Comparison of ENCODE assay signal across 1 cellular context in the genomic region with DNA sequence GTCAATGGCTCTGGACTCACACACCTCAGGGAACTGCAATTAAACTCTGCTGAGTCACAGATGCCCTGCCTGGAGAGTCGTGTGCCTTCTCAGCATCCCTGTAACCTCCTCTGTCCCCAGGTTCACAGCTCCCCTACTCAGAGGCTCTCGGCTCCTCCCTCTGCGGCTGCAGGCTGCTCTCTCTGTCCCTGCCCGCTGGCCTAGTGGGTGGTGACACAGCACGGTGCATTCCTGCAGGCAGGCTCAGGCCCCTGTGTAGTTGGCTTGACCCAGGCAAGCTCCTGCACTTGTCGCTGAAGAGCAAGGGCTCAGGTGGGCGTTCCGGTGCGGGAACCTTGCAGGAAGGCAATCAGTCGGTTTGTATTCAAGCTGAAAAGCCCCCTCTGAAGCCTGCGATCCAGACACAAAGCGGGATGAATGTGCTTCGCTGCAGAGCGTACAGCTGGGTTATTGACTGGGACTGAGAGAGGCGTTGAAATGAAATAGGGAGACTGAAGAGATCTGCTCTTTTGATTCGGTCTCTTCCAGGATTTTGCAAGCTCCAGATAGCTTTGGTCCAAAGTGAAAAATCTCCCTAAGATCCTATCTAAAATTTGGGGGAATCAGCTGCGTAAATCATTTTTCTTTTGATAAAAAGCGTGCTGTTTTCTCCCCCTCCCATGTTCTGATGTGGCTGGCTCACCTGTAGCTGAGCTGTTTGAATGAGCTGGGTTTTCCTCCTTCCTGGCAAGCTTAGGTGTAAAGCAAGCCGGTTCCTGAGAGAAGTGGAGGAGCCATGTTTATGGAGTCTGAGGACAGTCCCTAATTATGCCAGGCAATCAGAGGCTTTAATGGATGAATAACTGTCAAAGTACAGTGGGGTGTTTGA.
TF ChIP-seq lines count a peak whose summit lies in the region.

No MANE protein-coding gene starts in this region.

TF ChIP-seq in WTC11, 78 proteins besides CTCF, POLR2A, EP300 and RAD21 (continued from another document and continues in another):
- TF ChIP-seq, protein P1, sequence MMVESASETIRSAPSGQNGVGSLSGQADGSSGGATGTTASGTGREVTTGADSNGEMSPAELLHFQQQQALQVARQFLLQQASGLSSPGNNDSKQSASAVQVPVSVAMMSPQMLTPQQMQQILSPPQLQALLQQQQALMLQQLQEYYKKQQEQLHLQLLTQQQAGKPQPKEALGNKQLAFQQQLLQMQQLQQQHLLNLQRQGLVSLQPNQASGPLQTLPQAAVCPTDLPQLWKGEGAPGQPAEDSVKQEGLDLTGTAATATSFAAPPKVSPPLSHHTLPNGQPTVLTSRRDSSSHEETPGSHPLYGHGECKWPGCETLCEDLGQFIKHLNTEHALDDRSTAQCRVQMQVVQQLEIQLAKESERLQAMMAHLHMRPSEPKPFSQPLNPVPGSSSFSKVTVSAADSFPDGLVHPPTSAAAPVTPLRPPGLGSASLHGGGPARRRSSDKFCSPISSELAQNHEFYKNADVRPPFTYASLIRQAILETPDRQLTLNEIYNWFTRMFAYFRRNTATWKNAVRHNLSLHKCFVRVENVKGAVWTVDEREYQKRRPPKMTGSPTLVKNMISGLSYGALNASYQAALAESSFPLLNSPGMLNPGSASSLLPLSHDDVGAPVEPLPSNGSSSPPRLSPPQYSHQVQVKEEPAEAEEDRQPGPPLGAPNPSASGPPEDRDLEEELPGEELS (CRISPR knock-in tag; IDR thresholded peaks at IDR 0.05) = no peak
- TF ChIP-seq, protein P2, sequence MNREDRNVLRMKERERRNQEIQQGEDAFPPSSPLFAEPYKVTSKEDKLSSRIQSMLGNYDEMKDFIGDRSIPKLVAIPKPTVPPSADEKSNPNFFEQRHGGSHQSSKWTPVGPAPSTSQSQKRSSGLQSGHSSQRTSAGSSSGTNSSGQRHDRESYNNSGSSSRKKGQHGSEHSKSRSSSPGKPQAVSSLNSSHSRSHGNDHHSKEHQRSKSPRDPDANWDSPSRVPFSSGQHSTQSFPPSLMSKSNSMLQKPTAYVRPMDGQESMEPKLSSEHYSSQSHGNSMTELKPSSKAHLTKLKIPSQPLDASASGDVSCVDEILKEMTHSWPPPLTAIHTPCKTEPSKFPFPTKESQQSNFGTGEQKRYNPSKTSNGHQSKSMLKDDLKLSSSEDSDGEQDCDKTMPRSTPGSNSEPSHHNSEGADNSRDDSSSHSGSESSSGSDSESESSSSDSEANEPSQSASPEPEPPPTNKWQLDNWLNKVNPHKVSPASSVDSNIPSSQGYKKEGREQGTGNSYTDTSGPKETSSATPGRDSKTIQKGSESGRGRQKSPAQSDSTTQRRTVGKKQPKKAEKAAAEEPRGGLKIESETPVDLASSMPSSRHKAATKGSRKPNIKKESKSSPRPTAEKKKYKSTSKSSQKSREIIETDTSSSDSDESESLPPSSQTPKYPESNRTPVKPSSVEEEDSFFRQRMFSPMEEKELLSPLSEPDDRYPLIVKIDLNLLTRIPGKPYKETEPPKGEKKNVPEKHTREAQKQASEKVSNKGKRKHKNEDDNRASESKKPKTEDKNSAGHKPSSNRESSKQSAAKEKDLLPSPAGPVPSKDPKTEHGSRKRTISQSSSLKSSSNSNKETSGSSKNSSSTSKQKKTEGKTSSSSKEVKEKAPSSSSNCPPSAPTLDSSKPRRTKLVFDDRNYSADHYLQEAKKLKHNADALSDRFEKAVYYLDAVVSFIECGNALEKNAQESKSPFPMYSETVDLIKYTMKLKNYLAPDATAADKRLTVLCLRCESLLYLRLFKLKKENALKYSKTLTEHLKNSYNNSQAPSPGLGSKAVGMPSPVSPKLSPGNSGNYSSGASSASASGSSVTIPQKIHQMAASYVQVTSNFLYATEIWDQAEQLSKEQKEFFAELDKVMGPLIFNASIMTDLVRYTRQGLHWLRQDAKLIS (CRISPR knock-in tag; IDR thresholded peaks at IDR 0.05; ENCODE audit: borderline replicate concordance) = no peak
- TF ChIP-seq, protein P3, sequence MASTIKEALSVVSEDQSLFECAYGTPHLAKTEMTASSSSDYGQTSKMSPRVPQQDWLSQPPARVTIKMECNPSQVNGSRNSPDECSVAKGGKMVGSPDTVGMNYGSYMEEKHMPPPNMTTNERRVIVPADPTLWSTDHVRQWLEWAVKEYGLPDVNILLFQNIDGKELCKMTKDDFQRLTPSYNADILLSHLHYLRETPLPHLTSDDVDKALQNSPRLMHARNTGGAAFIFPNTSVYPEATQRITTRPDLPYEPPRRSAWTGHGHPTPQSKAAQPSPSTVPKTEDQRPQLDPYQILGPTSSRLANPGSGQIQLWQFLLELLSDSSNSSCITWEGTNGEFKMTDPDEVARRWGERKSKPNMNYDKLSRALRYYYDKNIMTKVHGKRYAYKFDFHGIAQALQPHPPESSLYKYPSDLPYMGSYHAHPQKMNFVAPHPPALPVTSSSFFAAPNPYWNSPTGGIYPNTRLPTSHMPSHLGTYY (CRISPR knock-in tag; IDR thresholded peaks at IDR 0.05) = no peak
- TF ChIP-seq NFE2L1 (CRISPR knock-in tag; IDR thresholded peaks at IDR 0.05) (peak; percentile 61; the same call in 1 of the 2 replicates), SP1 (CRISPR knock-in tag; conservative IDR thresholded peaks at IDR 0.05) (no peak), ZNF396 (CRISPR knock-in tag; IDR thresholded peaks at IDR 0.05; ENCODE audit: borderline replicate concordance) (no peak), GABPB1 (CRISPR knock-in tag; IDR thresholded peaks at IDR 0.05) (peak; percentile 65; the same call in 1 of the 2 replicates), NFYB (CRISPR knock-in tag; conservative IDR thresholded peaks at IDR 0.05; ENCODE audit: low read depth) (no peak), CREB1 (CRISPR knock-in tag; IDR thresholded peaks at IDR 0.05) (no peak), FOXJ3 (CRISPR knock-in tag; IDR thresholded peaks at IDR 0.05; ENCODE audit: borderline replicate concordance) (no peak), OVOL2 (CRISPR knock-in tag; IDR thresholded peaks at IDR 0.05; ENCODE audit: borderline replicate concordance) (no peak), NR1H2 (CRISPR knock-in tag; IDR thresholded peaks at IDR 0.05) (no peak), SMAD3 (CRISPR knock-in tag; IDR thresholded peaks at IDR 0.05; ENCODE audit: borderline replicate concordance) (no peak), TCF7 (CRISPR knock-in tag; IDR thresholded peaks at IDR 0.05; ENCODE audit: low read depth) (no peak), EMX1 (CRISPR knock-in tag; IDR thresholded peaks at IDR 0.05) (no peak)
- TF ChIP-seq, protein P4, sequence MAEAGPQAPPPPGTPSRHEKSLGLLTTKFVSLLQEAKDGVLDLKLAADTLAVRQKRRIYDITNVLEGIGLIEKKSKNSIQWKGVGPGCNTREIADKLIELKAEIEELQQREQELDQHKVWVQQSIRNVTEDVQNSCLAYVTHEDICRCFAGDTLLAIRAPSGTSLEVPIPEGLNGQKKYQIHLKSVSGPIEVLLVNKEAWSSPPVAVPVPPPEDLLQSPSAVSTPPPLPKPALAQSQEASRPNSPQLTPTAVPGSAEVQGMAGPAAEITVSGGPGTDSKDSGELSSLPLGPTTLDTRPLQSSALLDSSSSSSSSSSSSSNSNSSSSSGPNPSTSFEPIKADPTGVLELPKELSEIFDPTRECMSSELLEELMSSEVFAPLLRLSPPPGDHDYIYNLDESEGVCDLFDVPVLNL (CRISPR knock-in tag; IDR thresholded peaks at IDR 0.05; ENCODE audit: borderline replicate concordance, low read depth) = no peak
- TF ChIP-seq, protein P5, sequence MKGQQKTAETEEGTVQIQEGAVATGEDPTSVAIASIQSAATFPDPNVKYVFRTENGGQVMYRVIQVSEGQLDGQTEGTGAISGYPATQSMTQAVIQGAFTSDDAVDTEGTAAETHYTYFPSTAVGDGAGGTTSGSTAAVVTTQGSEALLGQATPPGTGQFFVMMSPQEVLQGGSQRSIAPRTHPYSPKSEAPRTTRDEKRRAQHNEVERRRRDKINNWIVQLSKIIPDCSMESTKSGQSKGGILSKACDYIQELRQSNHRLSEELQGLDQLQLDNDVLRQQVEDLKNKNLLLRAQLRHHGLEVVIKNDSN (CRISPR knock-in tag; IDR thresholded peaks at IDR 0.05) = no peak
- TF ChIP-seq, protein P6, sequence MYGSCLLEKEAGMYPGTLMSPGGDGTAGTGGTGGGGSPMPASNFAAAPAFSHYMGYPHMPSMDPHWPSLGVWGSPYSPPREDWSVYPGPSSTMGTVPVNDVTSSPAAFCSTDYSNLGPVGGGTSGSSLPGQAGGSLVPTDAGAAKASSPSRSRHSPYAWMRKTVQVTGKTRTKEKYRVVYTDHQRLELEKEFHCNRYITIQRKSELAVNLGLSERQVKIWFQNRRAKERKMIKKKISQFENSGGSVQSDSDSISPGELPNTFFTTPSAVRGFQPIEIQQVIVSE (CRISPR knock-in tag; IDR thresholded peaks at IDR 0.05; ENCODE audit: borderline replicate concordance) = no peak
- TF ChIP-seq, protein P7, sequence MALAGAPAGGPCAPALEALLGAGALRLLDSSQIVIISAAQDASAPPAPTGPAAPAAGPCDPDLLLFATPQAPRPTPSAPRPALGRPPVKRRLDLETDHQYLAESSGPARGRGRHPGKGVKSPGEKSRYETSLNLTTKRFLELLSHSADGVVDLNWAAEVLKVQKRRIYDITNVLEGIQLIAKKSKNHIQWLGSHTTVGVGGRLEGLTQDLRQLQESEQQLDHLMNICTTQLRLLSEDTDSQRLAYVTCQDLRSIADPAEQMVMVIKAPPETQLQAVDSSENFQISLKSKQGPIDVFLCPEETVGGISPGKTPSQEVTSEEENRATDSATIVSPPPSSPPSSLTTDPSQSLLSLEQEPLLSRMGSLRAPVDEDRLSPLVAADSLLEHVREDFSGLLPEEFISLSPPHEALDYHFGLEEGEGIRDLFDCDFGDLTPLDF (CRISPR knock-in tag; IDR thresholded peaks at IDR 0.05) = no peak
- TF ChIP-seq, protein P8, sequence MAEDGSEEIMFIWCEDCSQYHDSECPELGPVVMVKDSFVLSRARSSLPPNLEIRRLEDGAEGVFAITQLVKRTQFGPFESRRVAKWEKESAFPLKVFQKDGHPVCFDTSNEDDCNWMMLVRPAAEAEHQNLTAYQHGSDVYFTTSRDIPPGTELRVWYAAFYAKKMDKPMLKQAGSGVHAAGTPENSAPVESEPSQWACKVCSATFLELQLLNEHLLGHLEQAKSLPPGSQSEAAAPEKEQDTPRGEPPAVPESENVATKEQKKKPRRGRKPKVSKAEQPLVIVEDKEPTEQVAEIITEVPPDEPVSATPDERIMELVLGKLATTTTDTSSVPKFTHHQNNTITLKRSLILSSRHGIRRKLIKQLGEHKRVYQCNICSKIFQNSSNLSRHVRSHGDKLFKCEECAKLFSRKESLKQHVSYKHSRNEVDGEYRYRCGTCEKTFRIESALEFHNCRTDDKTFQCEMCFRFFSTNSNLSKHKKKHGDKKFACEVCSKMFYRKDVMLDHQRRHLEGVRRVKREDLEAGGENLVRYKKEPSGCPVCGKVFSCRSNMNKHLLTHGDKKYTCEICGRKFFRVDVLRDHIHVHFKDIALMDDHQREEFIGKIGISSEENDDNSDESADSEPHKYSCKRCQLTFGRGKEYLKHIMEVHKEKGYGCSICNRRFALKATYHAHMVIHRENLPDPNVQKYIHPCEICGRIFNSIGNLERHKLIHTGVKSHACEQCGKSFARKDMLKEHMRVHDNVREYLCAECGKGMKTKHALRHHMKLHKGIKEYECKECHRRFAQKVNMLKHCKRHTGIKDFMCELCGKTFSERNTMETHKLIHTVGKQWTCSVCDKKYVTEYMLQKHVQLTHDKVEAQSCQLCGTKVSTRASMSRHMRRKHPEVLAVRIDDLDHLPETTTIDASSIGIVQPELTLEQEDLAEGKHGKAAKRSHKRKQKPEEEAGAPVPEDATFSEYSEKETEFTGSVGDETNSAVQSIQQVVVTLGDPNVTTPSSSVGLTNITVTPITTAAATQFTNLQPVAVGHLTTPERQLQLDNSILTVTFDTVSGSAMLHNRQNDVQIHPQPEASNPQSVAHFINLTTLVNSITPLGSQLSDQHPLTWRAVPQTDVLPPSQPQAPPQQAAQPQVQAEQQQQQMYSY (CRISPR knock-in tag; IDR thresholded peaks at IDR 0.05) = no peak
- TF ChIP-seq, protein P9, sequence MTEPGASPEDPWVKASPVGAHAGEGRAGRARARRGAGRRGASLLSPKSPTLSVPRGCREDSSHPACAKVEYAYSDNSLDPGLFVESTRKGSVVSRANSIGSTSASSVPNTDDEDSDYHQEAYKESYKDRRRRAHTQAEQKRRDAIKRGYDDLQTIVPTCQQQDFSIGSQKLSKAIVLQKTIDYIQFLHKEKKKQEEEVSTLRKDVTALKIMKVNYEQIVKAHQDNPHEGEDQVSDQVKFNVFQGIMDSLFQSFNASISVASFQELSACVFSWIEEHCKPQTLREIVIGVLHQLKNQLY (CRISPR knock-in tag; IDR thresholded peaks at IDR 0.05) = no peak
- TF ChIP-seq, protein P10, sequence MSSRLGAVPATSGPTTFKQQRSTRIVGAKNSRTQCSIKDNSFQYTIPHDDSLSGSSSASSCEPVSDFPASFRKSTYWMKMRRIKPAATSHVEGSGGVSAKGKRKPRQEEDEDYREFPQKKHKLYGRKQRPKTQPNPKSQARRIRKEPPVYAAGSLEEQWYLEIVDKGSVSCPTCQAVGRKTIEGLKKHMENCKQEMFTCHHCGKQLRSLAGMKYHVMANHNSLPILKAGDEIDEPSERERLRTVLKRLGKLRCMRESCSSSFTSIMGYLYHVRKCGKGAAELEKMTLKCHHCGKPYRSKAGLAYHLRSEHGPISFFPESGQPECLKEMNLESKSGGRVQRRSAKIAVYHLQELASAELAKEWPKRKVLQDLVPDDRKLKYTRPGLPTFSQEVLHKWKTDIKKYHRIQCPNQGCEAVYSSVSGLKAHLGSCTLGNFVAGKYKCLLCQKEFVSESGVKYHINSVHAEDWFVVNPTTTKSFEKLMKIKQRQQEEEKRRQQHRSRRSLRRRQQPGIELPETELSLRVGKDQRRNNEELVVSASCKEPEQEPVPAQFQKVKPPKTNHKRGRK (CRISPR knock-in tag; IDR thresholded peaks at IDR 0.05; ENCODE audit: borderline replicate concordance) = no peak
- TF ChIP-seq, protein P11, sequence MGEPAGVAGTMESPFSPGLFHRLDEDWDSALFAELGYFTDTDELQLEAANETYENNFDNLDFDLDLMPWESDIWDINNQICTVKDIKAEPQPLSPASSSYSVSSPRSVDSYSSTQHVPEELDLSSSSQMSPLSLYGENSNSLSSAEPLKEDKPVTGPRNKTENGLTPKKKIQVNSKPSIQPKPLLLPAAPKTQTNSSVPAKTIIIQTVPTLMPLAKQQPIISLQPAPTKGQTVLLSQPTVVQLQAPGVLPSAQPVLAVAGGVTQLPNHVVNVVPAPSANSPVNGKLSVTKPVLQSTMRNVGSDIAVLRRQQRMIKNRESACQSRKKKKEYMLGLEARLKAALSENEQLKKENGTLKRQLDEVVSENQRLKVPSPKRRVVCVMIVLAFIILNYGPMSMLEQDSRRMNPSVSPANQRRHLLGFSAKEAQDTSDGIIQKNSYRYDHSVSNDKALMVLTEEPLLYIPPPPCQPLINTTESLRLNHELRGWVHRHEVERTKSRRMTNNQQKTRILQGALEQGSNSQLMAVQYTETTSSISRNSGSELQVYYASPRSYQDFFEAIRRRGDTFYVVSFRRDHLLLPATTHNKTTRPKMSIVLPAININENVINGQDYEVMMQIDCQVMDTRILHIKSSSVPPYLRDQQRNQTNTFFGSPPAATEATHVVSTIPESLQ (CRISPR knock-in tag; IDR thresholded peaks at IDR 0.05) = no peak
